Comparison of ENCODE assay signal across 8 cellular contexts in the genomic region with DNA sequence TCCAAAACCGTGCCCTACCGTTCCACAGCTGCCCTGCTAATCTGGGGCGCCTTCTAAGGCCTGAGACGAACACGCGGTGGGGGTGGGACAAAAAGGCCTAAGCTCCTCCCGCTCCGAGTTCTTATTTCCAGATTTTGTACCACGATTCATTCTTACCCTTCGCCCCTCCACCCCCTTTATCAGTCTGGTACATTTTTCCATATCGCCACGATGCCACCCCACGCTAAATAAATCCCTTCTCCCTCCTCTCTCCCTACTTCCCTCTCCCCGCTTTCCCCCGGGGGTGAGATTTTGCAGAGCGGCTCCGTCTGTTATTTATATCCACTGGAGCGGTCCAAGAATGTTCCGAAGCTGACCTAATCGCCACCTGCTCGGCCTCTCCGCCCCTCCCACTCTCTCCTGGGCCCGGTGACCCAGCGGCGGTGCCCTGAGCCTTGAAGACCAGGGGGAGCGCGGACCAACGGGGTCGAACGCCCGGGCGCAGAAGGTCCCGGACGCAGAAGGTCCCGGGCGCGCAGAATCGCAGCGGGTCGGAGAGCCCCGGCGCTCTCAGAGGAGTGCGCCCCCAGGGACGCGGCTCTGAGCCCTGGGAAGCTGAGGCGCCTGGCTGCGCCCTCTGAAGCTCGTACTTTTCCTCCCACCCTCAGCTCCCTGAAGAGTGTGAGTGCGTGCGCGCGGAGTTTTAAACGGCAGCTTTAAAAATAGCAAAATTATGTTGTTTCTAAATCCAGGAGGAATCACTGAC. TPM values are rescaled to one million over a fixed set of nuclear protein-coding genes. Genes with fewer than 3 reads are reported as not detected.
DNase-seq lines count a peak whose midpoint lies in the region; ATAC-seq, FAIRE-seq and TF ChIP-seq lines count a peak whose summit lies in the region.

No MANE protein-coding gene starts in this region.

- peak overlapping the region; percentile 96 for H3K4me2 ChIP-seq in HCT116 (ENCODE audit: low read length)
- H3K4me2 ChIP-seq in keratinocyte (ENCODE audit: control insufficient read depth, extremely low read depth, insufficient read depth, low read depth, low read length), result peak overlapping the region; percentile 93

- intact Hi-C loops in HCT116 (cut with micrococcal nuclease), result loop anchor here (1.0 kb wide), 1 partner anchor 27 kb away; the partner anchor contains the start of gene DDB2

- H2AFZ ChIP-seq in HCT116 (ENCODE audit: low read depth, low read length, poor library complexity, severe bottlenecking), result no peak overlapping the region
- H2AFZ ChIP-seq in keratinocyte (ENCODE audit: control insufficient read depth, low read length), result peak overlapping the region; percentile 78

- RAD21 ChIA-PET in HCT116 (lab: Charles Lee; ENCODE audit: low non-redundant PET in 1 of 2, low total read pairs in 2 of 2, uncharacterized antibody in 2 of 2, unreplicated experiment in 2 of 2), result interaction anchor here in 1 of 2 experiments (0.6 kb wide), 1 partner anchor 267 kb away, joined by 3 read pairs; no protein-coding TSS in a partner anchor

- ATAC-seq in HCT116 (peak; percentile 52), T-cell (replicated peaks in 1 of 4) (peak; percentile 62 to 74 (median 68)), HG02610 (IDR thresholded peaks at IDR 0.05; ENCODE audit: unreplicated experiment) (no peak)

- CTCF ChIA-PET in HCT116 (lab: Charles Lee), result interaction anchor here (1.0 to 2.8 kb wide), 3 partner anchors 28 to 168 kb away, joined by 5 to 18 read pairs (median 6); partner anchors contain the start of gene DDB2
- CTCF ChIA-PET in T-cell (lab: Charles Lee), result interaction anchor here (1.0 to 1.8 kb wide), 3 partner anchors 9 to 28 kb away, joined by 4 to 5 read pairs (median 5); partner anchors contain the start of genes ARFGAP2 (in 1 of the 2) and DDB2 (in 1 of the 2)

- TF ChIP-seq RAD21 in HCT116 (IDR thresholded peaks at IDR 0.05; ENCODE audit: low read depth), result no peak

- H3K9me2 ChIP-seq in HCT116 (ENCODE audit: insufficient read depth), result no peaks in the 10 kb centered on the region

- H3K36me3 ChIP-seq in HCT116 (ENCODE audit: control insufficient read depth in 1 of 2, insufficient read depth in 2 of 2, low read length in 2 of 2), result no peaks in the 10 kb centered on the region
- H3K36me3 ChIP-seq in keratinocyte (ENCODE audit: control insufficient read depth in 2 of 2, extremely low read depth in 1 of 2, insufficient read depth in 2 of 2, low read length in 2 of 2), result peaks cover 4 to 9% of the 10 kb centered on the region in 2 experiments

- peaks cover 2% of the 10 kb centered on the region for H3K9me1 ChIP-seq in keratinocyte (ENCODE audit: control insufficient read depth, extremely low read depth, insufficient read depth, low read length)

- H3K4me1 Mint-ChIP-seq in T-cell, result peaks cover 0 to 7% (median 6%) of the 10 kb centered on the region in 3 donors

- H3K27me3 Mint-ChIP-seq in T-cell, result peaks cover 10 to 24% of the 10 kb centered on the region in 2 donors

- peaks cover 33% of the 10 kb centered on the region for H3K79me2 ChIP-seq in HCT116 (ENCODE audit: insufficient read depth, low read length)
- peaks cover 30% of the 10 kb centered on the region for H3K79me2 ChIP-seq in keratinocyte (ENCODE audit: control insufficient read depth, insufficient read depth, low read length)

- TF ChIP-seq CTCF in HCT116 (IDR thresholded peaks at IDR 0.05 in 2 of 3, conservative IDR thresholded peaks at IDR 0.05 in 1 of 3; ENCODE audit: borderline replicate concordance in 1 of 3, insufficient read depth in 1 of 3, low read depth in 2 of 3, low read length in 2 of 3) (no peak), keratinocyte (optimal IDR thresholded peaks at IDR 0.05 in 1 of 3, IDR thresholded peaks at IDR 0.05 in 1 of 3, conservative IDR thresholded peaks at IDR 0.05 in 1 of 3; ENCODE audit: extremely low read depth in 1 of 3, insufficient read depth in 2 of 3, low read length in 3 of 3) (peak in 1 of 3 experiments; percentile 12)

- no peaks in the 10 kb centered on the region for H3K9me3 Mint-ChIP-seq in T-cell

- H3K27ac ChIP-seq in HCT116 (ENCODE audit: low read depth, low read length) (peak overlapping the region; percentile 96), keratinocyte (ENCODE audit: control insufficient read depth, insufficient read depth, low read length) (peak overlapping the region; percentile 78)

- H3K27me3 ChIP-seq in HCT116 (ENCODE audit: insufficient read depth, low read length) (no peaks in the 10 kb centered on the region), keratinocyte (ENCODE audit: control insufficient read depth, extremely low read depth, insufficient read depth, low read length) (no peaks in the 10 kb centered on the region)

- peak overlapping the region; percentile 51 to 94 for H3K4me3 ChIP-seq in HCT116 (replicated peaks in 1 of 2; ENCODE audit: low read depth in 1 of 2, low read length in 2 of 2)
- H3K4me3 ChIP-seq in keratinocyte (ENCODE audit: control insufficient read depth in 2 of 3, extremely low read depth in 1 of 3, insufficient read depth in 2 of 3, low read depth in 1 of 3, low read length in 3 of 3), result peak overlapping the region; percentile 66 to 89 (median 75)

- POLR2A ChIA-PET in HCT116 (lab: Charles Lee), result interaction anchor here (3.8 kb wide), 1 partner anchor 28 kb away, joined by 29 read pairs; the partner anchor contains the start of gene DDB2
- POLR2A ChIA-PET in T-cell (lab: Charles Lee), result interaction anchor here in 1 of 2 donors (0.6 kb wide), 1 partner anchor 96 kb away, joined by 3 read pairs; no protein-coding TSS in a partner anchor

- dilution Hi-C loops in keratinocyte (cut with MboI; ENCODE audit: extremely low pct_ligation_motif_present, low sequenced_read_pairs), result no loop called here

- H3K9ac ChIP-seq in HCT116 (ENCODE audit: low read length) (peak overlapping the region; percentile 91), keratinocyte (ENCODE audit: control insufficient read depth, extremely low read depth, insufficient read depth, low read length) (peak overlapping the region; percentile 91)

- no peak for FAIRE-seq in keratinocyte (lab: Jason Lieb, UNC)

- H4K20me1 ChIP-seq in HCT116 (ENCODE audit: insufficient read depth), result no peaks in the 10 kb centered on the region
- no peaks in the 10 kb centered on the region for H4K20me1 ChIP-seq in keratinocyte (ENCODE audit: control insufficient read depth, extremely low read depth, insufficient read depth, low read length)

- TF ChIP-seq POLR2A in HCT116 (IDR thresholded peaks at IDR 0.05; ENCODE audit: borderline replicate concordance, extremely low read depth, insufficient read depth, insufficient read length), result peak; percentile 12

- H3K4me1 ChIP-seq in HCT116 (ENCODE audit: control insufficient read depth in 1 of 2, insufficient read depth in 2 of 2, low read length in 2 of 2) (peaks cover 18 to 43% of the 10 kb centered on the region in 2 experiments), keratinocyte (ENCODE audit: control insufficient read depth, extremely low read depth, insufficient read depth, low read length) (peaks cover 28% of the 10 kb centered on the region)

- peak; percentile 46 for DNase-seq in Ammon's horn (ENCODE audit: low spot score)
- no peak for DNase-seq in HCT116 (ENCODE audit: low read depth, low spot score)
- DNase-seq in T-cell, result peak in 22 of 34 experiments; percentile 15 to 54 (median 37)
- peak; percentile 91 for DNase-seq in cerebellar cortex (ENCODE audit: low spot score)
- no peak for DNase-seq in keratinocyte (ENCODE audit: low read depth, low spot score)
- DNase-seq in stimulated activated CD4-positive, alpha-beta T cell treated with anti-CD3 and anti-CD28 coated beads, Interleukin-12 subunit alpha, Interleukin-12 subunit beta, amount 100 ng/mL, for 4 hours, result peak; percentile 49
- DNase-seq in SW 1271 (lab: John Stamatoyannopoulos, UW), result no peak

- no peaks in the 10 kb centered on the region for H3K9me3 ChIP-seq in HCT116 (ENCODE audit: control insufficient read depth in 1 of 2, insufficient read depth in 1 of 2, low read depth in 1 of 2, low read length in 2 of 2)
- no peaks in the 10 kb centered on the region for H3K9me3 ChIP-seq in keratinocyte (ENCODE audit: control insufficient read depth, low read depth, low read length)

- BruUV-seq in HCT116 (replicated peaks; lab: Mats Ljungman, UMichigan), result no TSS peak

- H3K27ac Mint-ChIP-seq in T-cell, result no peak overlapping the region

- no peaks in the 10 kb centered on the region for H3K36me3 Mint-ChIP-seq in T-cell

- peak overlapping the region; percentile 69 to 80 (median 79) for H3K4me3 Mint-ChIP-seq in T-cell

RNA-seq across cellular contexts. Expression of gene PACSIN3, which starts 0.9 kb away (rescaled TPM):
- 63.1 TPM for total RNA-seq in HCT116 (2021; ENCODE audit: unreplicated experiment)
- 42.3 and 43.9 TPM in 2 replicates for polyA plus RNA-seq in HCT116 (2012)
- 1 to 10 TPM in 3 of 5 donors, under 1 TPM in 1, not detected in 1; 0.49 to 1.9 (median 1.4) TPM for total RNA-seq in T-cell
- polyA plus RNA-seq in keratinocyte, result 28.1 to 32.9 TPM (median 32.6 TPM) in 3 replicates
- polyA plus RNA-seq in keratinocyte (2011; ENCODE audit: low read depth), result 15.0 TPM
- polyA plus RNA-seq in keratinocyte (2011; cell fraction: cytosol; rRNA removed), result 15.6 and 31.4 TPM in 2 replicates
- polyA plus RNA-seq in keratinocyte (2011; cell fraction: nucleus; rRNA removed), result 22.3 and 30.1 TPM in 2 replicates
- 28.0 and 53.4 TPM in 2 replicates for polyA plus RNA-seq in keratinocyte (2012; ENCODE audit: low replicate concordance)
- polyA minus RNA-seq in keratinocyte, result 15.2 to 37.6 TPM (median 20.1 TPM) in 3 replicates
- polyA minus RNA-seq in keratinocyte (2011; cell fraction: cytosol; rRNA and poly(A)+ RNA removed), result 55.4 TPM
- polyA minus RNA-seq in keratinocyte (2011; cell fraction: nucleus; rRNA and poly(A)+ RNA removed), result 13.3 and 14.3 TPM in 2 replicates

RNA-seq across cellular contexts. Expression of gene ARFGAP2, which starts 10.4 kb away (rescaled TPM):
- 73.5 TPM for total RNA-seq in HCT116 (2021; ENCODE audit: unreplicated experiment)
- 49.0 and 50.0 TPM in 2 replicates for polyA plus RNA-seq in HCT116 (2012)
- 100 to 1,000 TPM; 145 to 188 (median 160) TPM for total RNA-seq in T-cell
- 51.0 to 79.9 TPM (median 55.2 TPM) in 3 replicates for polyA plus RNA-seq in keratinocyte
- polyA plus RNA-seq in keratinocyte (2011; ENCODE audit: low read depth), result 39.7 TPM
- 35.1 and 48.3 TPM in 2 replicates for polyA plus RNA-seq in keratinocyte (2011; cell fraction: cytosol; rRNA removed)
- 118 and 129 TPM in 2 replicates for polyA plus RNA-seq in keratinocyte (2011; cell fraction: nucleus; rRNA removed)
- polyA plus RNA-seq in keratinocyte (2012; ENCODE audit: low replicate concordance), result 55.3 and 67.5 TPM in 2 replicates
- 75.8 to 109 TPM (median 82.7 TPM) in 3 replicates for polyA minus RNA-seq in keratinocyte
- polyA minus RNA-seq in keratinocyte (2011; cell fraction: cytosol; rRNA and poly(A)+ RNA removed), result 41.2 TPM
- polyA minus RNA-seq in keratinocyte (2011; cell fraction: nucleus; rRNA and poly(A)+ RNA removed), result 55.5 and 67.6 TPM in 2 replicates

RNA-seq across cellular contexts. Expression of gene DDB2, which starts 27.7 kb away (rescaled TPM):
- total RNA-seq in HCT116 (2021; ENCODE audit: unreplicated experiment) (64.0 TPM), T-cell (100 to 1,000 TPM in 3 of 5 donors, 10 to 100 TPM in 2; 55.0 to 136 (median 123) TPM)
- 83.8 and 91.5 TPM in 2 replicates for polyA plus RNA-seq in HCT116 (2012)
- 34.9 to 50.5 TPM (median 45.0 TPM) in 3 replicates for polyA plus RNA-seq in keratinocyte
- 19.0 TPM for polyA plus RNA-seq in keratinocyte (2011; ENCODE audit: low read depth)
- polyA plus RNA-seq in keratinocyte (2011; cell fraction: cytosol; rRNA removed), result 24.3 and 24.8 TPM in 2 replicates
- polyA plus RNA-seq in keratinocyte (2011; cell fraction: nucleus; rRNA removed), result 60.4 and 68.2 TPM in 2 replicates
- 42.5 and 55.8 TPM in 2 replicates for polyA plus RNA-seq in keratinocyte (2012; ENCODE audit: low replicate concordance)
- polyA minus RNA-seq in keratinocyte, result 22.4 to 33.0 TPM (median 23.0 TPM) in 3 replicates
- polyA minus RNA-seq in keratinocyte (2011; cell fraction: cytosol; rRNA and poly(A)+ RNA removed), result 26.9 TPM
- 11.2 and 18.9 TPM in 2 replicates for polyA minus RNA-seq in keratinocyte (2011; cell fraction: nucleus; rRNA and poly(A)+ RNA removed)

Comparison
In these comparisons a context has a peak if more than half of its experiments do, and no peak if none do; other contexts are left out.
1. DNase-seq: peak in Ammon's horn (single experiment), T-cell (22 of 34), cerebellar cortex (single experiment) and stimulated activated CD4-positive, alpha-beta T cell treated with anti-CD3 and anti-CD28 coated beads, Interleukin-12 subunit alpha, Interleukin-12 subunit beta, amount 100 ng/mL, for 4 hours (single experiment); none in HCT116 (single experiment), keratinocyte (single experiment) and SW 1271 (0 of 2).
2. RNA of gene PACSIN3, which starts 0.9 kb away (total RNA-seq): 63.1 TPM in HCT116 (single experiment); 0.49 to 1.9 TPM in T-cell; every median in the first group is over 10 times any median in the second.